In genomic region chr5:123115020-123115419, GRCh38 we compare ENCODE assay signal across 30 cellular contexts. TPM values are rescaled to one million over a fixed set of nuclear protein-coding genes. Genes with fewer than 3 reads are reported as not detected.
DNase-seq lines count a peak whose midpoint lies in the region; ATAC-seq and TF ChIP-seq lines count a peak whose summit lies in the region.
"Had no signal": no experiment of that assay in that cellular context is flagged by ENCODE, and none has a peak within 500 bp of the region (broad histone marks: within the 10 kb centered on the region; RNA-seq: fewer than 3 reads in every experiment).

No MANE protein-coding gene starts in this region.

- peak overlapping the region; percentile 76 for H3K27ac ChIP-seq in smooth muscle cell (ENCODE audit: low read depth)
- no peak overlapping the region for H3K27ac ChIP-seq in OCI-LY7 (ENCODE audit: low read depth, low read length, poor library complexity, severe bottlenecking)
- H3K27ac ChIP-seq: HL-60, SJCRH30 had no signal

- H3K79me2 ChIP-seq in smooth muscle cell (ENCODE audit: low read depth): peaks cover 28% of the 10 kb centered on the region
- H3K79me2 ChIP-seq in OCI-LY7 (ENCODE audit: insufficient read depth, low read depth, low read length): no peaks in the 10 kb centered on the region

- POLR2A ChIA-PET in OCI-LY7 (lab: Charles Lee): no interaction called here

- BruUV-seq in OCI-LY7 (replicated peaks; lab: Mats Ljungman, UMichigan): no TSS peak

- TF ChIP-seq CTCF in smooth muscle cell (IDR thresholded peaks at IDR 0.05; ENCODE audit: borderline replicate concordance, insufficient read depth, poor library complexity, severe bottlenecking) (no peak), OCI-LY7 (conservative IDR thresholded peaks at IDR 0.05; ENCODE audit: low read length) (no peak)

- 35% methylated on average over 2 of the region's 2 CpGs for WGBS in smooth muscle cell (ENCODE audit: low lambda C conversion rate)

- no peak overlapping the region for H3K4me3 ChIP-seq in smooth muscle cell
- no peak overlapping the region for H3K4me3 ChIP-seq in OCI-LY7 (ENCODE audit: low read depth, low read length, poor library complexity, severe bottlenecking)
- H3K4me3 ChIP-seq: GM12878, SJCRH30 had no signal

- no peak overlapping the region for H3K9ac ChIP-seq in smooth muscle cell (ENCODE audit: low read depth)

- no peaks in the 10 kb centered on the region for H3K27me3 ChIP-seq in smooth muscle cell (ENCODE audit: low read depth)
- H3K27me3 ChIP-seq: SJCRH30 had no signal

- H4K20me1 ChIP-seq in smooth muscle cell (ENCODE audit: low read depth): no peaks in the 10 kb centered on the region
- no peaks in the 10 kb centered on the region for H4K20me1 ChIP-seq in OCI-LY7 (ENCODE audit: insufficient read depth, low read length)

- H3K4me1 ChIP-seq in smooth muscle cell (ENCODE audit: low read depth) (peaks cover 36% of the 10 kb centered on the region), OCI-LY7 (ENCODE audit: insufficient read depth, low read length, poor library complexity, severe bottlenecking) (no peaks in the 10 kb centered on the region)

- H3K36me3 ChIP-seq in smooth muscle cell (ENCODE audit: low read depth): no peaks in the 10 kb centered on the region
- no peaks in the 10 kb centered on the region for H3K36me3 ChIP-seq in OCI-LY7 (ENCODE audit: insufficient read depth, low read length)
- H3K36me3 ChIP-seq: SJCRH30 had no signal

- H3K4me2 ChIP-seq in smooth muscle cell (no peak overlapping the region), OCI-LY7 (ENCODE audit: low read length) (no peak overlapping the region)

- peak; percentile 68 for ATAC-seq in esophagus mucosa
- no peak for ATAC-seq in stimulated activated naive CD8-positive, alpha-beta T cell treated with anti-CD3 and anti-CD28 coated beads, Interleukin-15, Interleukin-2, amounts not matched to agents 100 U/mL and 50 U/mL, for 24 hours
- ATAC-seq: GM12878, PC-3, Right ventricle myocardium inferior had no signal

- CTCF ChIA-PET in OCI-LY7 (lab: Charles Lee; ENCODE audit: unreplicated experiment): no interaction called here

- DNase-seq in DMS53 (lab: John Stamatoyannopoulos, UW) (peak; percentile 13), DMS53 treated with DMSO at 0.1 percent for 48 hours (lab: John Stamatoyannopoulos, UW; ENCODE audit: unreplicated experiment) (no peak), smooth muscle cell (lab: John Stamatoyannopoulos, UW; ENCODE audit: unreplicated experiment) (no peak), OCI-LY7 (ENCODE audit: low spot score) (no peak), cerebellar cortex (ENCODE audit: low spot score) (no peak)
- DNase-seq in stimulated activated CD4-positive, alpha-beta T cell treated with anti-CD3 and anti-CD28 coated beads, Interleukin-4, amount 100 ng/mL, for 1 hour: no peak
- no peak for DNase-seq in stimulated activated naive CD8-positive, alpha-beta T cell treated with anti-CD3 and anti-CD28 coated beads, Interleukin-15, Interleukin-2, amounts not matched to agents 100 U/mL and 50 U/mL, for 24 hours
- DNase-seq: 8988T; ACHN; CD4-positive, CD25-positive, alpha-beta regulatory T cell; DMS79; EL; GDM1; GOT3; HCEC 1CT; Karpas-422; NCI-H1092 treated with DMSO at 0.1 percent for 48 hours; NCI-H1436; NCI-H187; NCI-H2081 treated with DMSO at 0.1 percent for 48 hours; NCI-H2171; NCI-H226; NCI-H510A; NCI-H774; PC-3; SJCRH30 had no signal

- intact Hi-C loops in OCI-LY7 (cut with micrococcal nuclease; ENCODE audit: unreplicated experiment): no loop called here

- H2AFZ ChIP-seq in smooth muscle cell (ENCODE audit: low read depth) (no peak overlapping the region), OCI-LY7 (ENCODE audit: low read length) (no peak overlapping the region)

- H3K9me3 ChIP-seq in smooth muscle cell (replicated peaks; ENCODE audit: low read depth) (no peaks in the 10 kb centered on the region), OCI-LY7 (ENCODE audit: low read length) (no peaks in the 10 kb centered on the region)
- H3K9me3 ChIP-seq: SJCRH30 had no signal

- H3K9me2 ChIP-seq in OCI-LY7 (ENCODE audit: insufficient read depth, low read length): no peaks in the 10 kb centered on the region

- peaks cover 29% of the 10 kb centered on the region for H3F3A ChIP-seq in smooth muscle cell (ENCODE audit: low read depth)

RNA-seq across cellular contexts. Expression of gene PRDM6, which starts 26.0 kb away (rescaled TPM):
- total RNA-seq in esophagus mucosa (0.32 TPM), smooth muscle cell (12.9 and 16.5 TPM in 2 replicates), OCI-LY7 (2022) (not detected in 2 replicates)
- 20.4 and 28.1 TPM in 2 replicates for polyA plus RNA-seq in smooth muscle cell
- total RNA-seq in OCI-LY7 (2014; rRNA removed; shearing (Covaris generic)): 0.13 TPM in 1 of 2 replicates, not detected in the other
- total RNA-seq: CD4-positive, CD25-positive, alpha-beta regulatory T cell; GM12878; PC-3 had no signal
- polyA plus RNA-seq: CD4-positive, CD25-positive, alpha-beta regulatory T cell; GM12878 had no signal

Comparison
In these comparisons a context has a peak if more than half of its experiments do, and no peak if none do; other contexts are left out.
1. RNA of gene PRDM6, which starts 26.0 kb away (total RNA-seq): 12.9 to 16.5 TPM in smooth muscle cell; 0.32 TPM in esophagus mucosa (single experiment) and 0.13 TPM in OCI-LY7; every median in the first group is over 10 times any median in the second.